ENCODE assay signal across 1 cellular context in the genomic region with DNA sequence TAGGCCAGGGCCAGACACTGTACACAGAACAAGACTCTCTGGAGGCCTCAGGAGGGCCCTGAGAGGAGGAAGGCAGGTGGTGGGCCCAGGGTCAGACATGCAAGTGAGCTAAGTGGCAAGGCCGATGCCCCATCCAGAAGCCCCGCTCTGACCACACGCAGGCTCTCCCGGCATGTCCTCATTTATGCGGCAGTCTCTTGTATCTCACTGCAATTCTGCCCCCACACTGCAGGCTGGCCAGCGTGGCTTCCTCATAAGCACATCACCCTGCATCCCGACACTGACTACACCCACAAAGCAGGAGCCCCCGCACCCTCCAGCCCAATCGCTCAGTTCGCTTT.
TF ChIP-seq lines count a peak whose summit lies in the region.

No MANE protein-coding gene starts in this region.

TF ChIP-seq in endothelial cell of umbilical vein, 7 proteins besides CTCF, POLR2A, EP300 and RAD21 (continued from another document):
- TF ChIP-seq, protein P1, sequence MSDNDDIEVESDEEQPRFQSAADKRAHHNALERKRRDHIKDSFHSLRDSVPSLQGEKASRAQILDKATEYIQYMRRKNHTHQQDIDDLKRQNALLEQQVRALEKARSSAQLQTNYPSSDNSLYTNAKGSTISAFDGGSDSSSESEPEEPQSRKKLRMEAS (IDR thresholded peaks at IDR 0.05; ENCODE audit: insufficient read depth, insufficient read length), result no peak
- TF ChIP-seq JUN (IDR thresholded peaks at IDR 0.05; ENCODE audit: borderline replicate concordance, insufficient read depth, insufficient read length, low read depth), result no peak
TF ChIP-seq in endothelial cell of umbilical vein: peak in this region for 0.
